In genomic region chr20:1754749-1755148, GRCh38 we compare ENCODE assay signal across 36 cellular contexts.
DNase-seq lines count a peak whose midpoint lies in the region; ATAC-seq, FAIRE-seq and TF ChIP-seq lines count a peak whose summit lies in the region.
"Had no signal": no experiment of that assay in that cellular context is flagged by ENCODE, and none has a peak within 500 bp of the region (broad histone marks: within the 10 kb centered on the region; RNA-seq: fewer than 3 reads in every experiment).

No MANE protein-coding gene starts in this region.

- no peak overlapping the region for H3K4me3 Mint-ChIP-seq in T-cell
- no peak overlapping the region for H3K4me3 Mint-ChIP-seq in CD4-positive, alpha-beta T cell
- H3K4me3 Mint-ChIP-seq: B cell; CD14-positive monocyte; CD4-positive, alpha-beta memory T cell; CD4-positive, CD25-positive, alpha-beta regulatory T cell; CD8-positive, alpha-beta memory T cell; CD8-positive, alpha-beta T cell had no signal

- H3K9me2 ChIP-seq in DOHH2 (replicated peaks; ENCODE audit: control insufficient read depth, low read length) = no peaks in the 10 kb centered on the region

- H2AFZ ChIP-seq in HepG2 (ENCODE audit: low read length) = no peak overlapping the region

- intact Hi-C loops in HepG2 (cut with micrococcal nuclease; ENCODE audit: unreplicated experiment) = no loop called here
- intact Hi-C loops in right lobe of liver (cut with DNase I) = no loop called here
- intact Hi-C loops in CD4-positive, alpha-beta T cell (cut with DNase I, micrococcal nuclease) = no loop called here

- H4K20me1 ChIP-seq in HepG2 (ENCODE audit: insufficient read depth, low read length) (no peaks in the 10 kb centered on the region), BLaER1 (no peaks in the 10 kb centered on the region), DOHH2 (ENCODE audit: control insufficient read depth, insufficient read depth, low read depth, low read length) (no peaks in the 10 kb centered on the region)
- no peaks in the 10 kb centered on the region for H4K20me1 ChIP-seq in BLaER1 treated with 17β-estradiol and CSF1 and Interleukin-3, amounts not matched to agents 10 nM and 100 nM

- H3K36me3 Mint-ChIP-seq in T-cell = peaks cover 8% of the 10 kb centered on the region
- H3K36me3 Mint-ChIP-seq in CD4-positive, alpha-beta T cell (ENCODE audit: low read depth) = no peaks in the 10 kb centered on the region
- H3K36me3 Mint-ChIP-seq: CD4-positive, alpha-beta memory T cell; CD4-positive, CD25-positive, alpha-beta regulatory T cell; CD8-positive, alpha-beta T cell had no signal

- H3K9me3 ChIP-seq in HepG2 (ENCODE audit: low read length) = no peaks in the 10 kb centered on the region
- no peaks in the 10 kb centered on the region for H3K9me3 ChIP-seq in right lobe of liver
- H3K9me3 ChIP-seq in BLaER1 = peaks cover 4% of the 10 kb centered on the region
- H3K9me3 ChIP-seq in BLaER1 treated with 17β-estradiol and CSF1 and Interleukin-3, amounts not matched to agents 10 nM and 100 nM (replicated peaks in 1 of 11) = peaks cover 13 to 21% (median 19%) of the 10 kb centered on the region in 11 experiments
- H3K9me3 ChIP-seq in DOHH2 (ENCODE audit: control insufficient read depth, insufficient read depth, low read length) = peaks cover 7% of the 10 kb centered on the region
- H3K9me3 ChIP-seq in CD4-positive, alpha-beta T cell (ENCODE audit: control insufficient read depth, low read length) = no peaks in the 10 kb centered on the region
- H3K9me3 ChIP-seq: A549, BE2C, Caco-2 had no signal

- H3K4me2 ChIP-seq in HepG2 (ENCODE audit: low read depth, low read length) (no peak overlapping the region), BLaER1 (peak overlapping the region; percentile 11), DOHH2 (ENCODE audit: low read length) (peak overlapping the region; percentile 34; the same call in 1 of the 2 replicates)
- peak overlapping the region in 6 of 11 experiments; percentile 5 to 43 (median 15); a peak in 7 of 22 replicates for H3K4me2 ChIP-seq in BLaER1 treated with 17β-estradiol and CSF1 and Interleukin-3, amounts not matched to agents 10 nM and 100 nM
- H3K4me2 ChIP-seq: A549 had no signal

- no peak for TF ChIP-seq EP300 in HepG2 (IDR thresholded peaks at IDR 0.05; ENCODE audit: low read depth in 2 of 2, low read length in 2 of 2)
- no peak for TF ChIP-seq EP300 in HepG2 (CRISPR knock-in tag; IDR thresholded peaks at IDR 0.05; ENCODE audit: borderline replicate concordance)

- no peaks in the 10 kb centered on the region for H3K79me2 ChIP-seq in HepG2 (ENCODE audit: insufficient read depth, low read length)
- no peaks in the 10 kb centered on the region for H3K79me2 ChIP-seq in DOHH2 (ENCODE audit: control insufficient read depth, low read length)

- H3K4me3 ChIP-seq in HepG2 (replicated peaks in 1 of 3; ENCODE audit: insufficient read depth in 1 of 3, low read depth in 2 of 3, low read length in 3 of 3) (no peak overlapping the region), right lobe of liver (no peak overlapping the region), BLaER1 (no peak overlapping the region), DOHH2 (ENCODE audit: low read length) (0 out of 2 replicates have a peak overlapping the region, but pooled peaks have one; percentile 9)
- no peak overlapping the region for H3K4me3 ChIP-seq in BLaER1 treated with 17β-estradiol and CSF1 and Interleukin-3, amounts not matched to agents 10 nM and 100 nM
- H3K4me3 ChIP-seq: A549 had no signal

- TF ChIP-seq CTCF in HepG2 (CRISPR knock-in tag; IDR thresholded peaks at IDR 0.05) = no peak
- no peak for TF ChIP-seq CTCF in right lobe of liver (IDR thresholded peaks at IDR 0.05)
- no peak for TF ChIP-seq CTCF in DOHH2 (IDR thresholded peaks at IDR 0.05; ENCODE audit: low read depth, low read length, poor library complexity, severe bottlenecking)
- TF ChIP-seq CTCF in CD4-positive, alpha-beta T cell (IDR thresholded peaks at IDR 0.05) = no peak

- H3K4me1 ChIP-seq in HepG2 (ENCODE audit: insufficient read depth, low read length) = peaks cover 25% of the 10 kb centered on the region
- peaks cover 0 to 19% (median 9%) of the 10 kb centered on the region in 4 donors for H3K4me1 ChIP-seq in right lobe of liver
- H3K4me1 ChIP-seq in BLaER1 = peaks cover 11% of the 10 kb centered on the region
- peaks cover 10 to 20% (median 13%) of the 10 kb centered on the region in 10 experiments; a peak in 19 of 20 replicates for H3K4me1 ChIP-seq in BLaER1 treated with 17β-estradiol and CSF1 and Interleukin-3, amounts not matched to agents 10 nM and 100 nM
- H3K4me1 ChIP-seq in DOHH2 (ENCODE audit: control insufficient read depth, low read length) = peaks cover 15% of the 10 kb centered on the region
- H3K4me1 ChIP-seq: A549, BE2C had no signal

- POLR2A ChIA-PET in HepG2 (lab: Yijun Ruan, JAX) = no interaction called here
- POLR2A ChIA-PET in T-cell (lab: Charles Lee) = no interaction called here
- POLR2A ChIA-PET in CD4-positive, alpha-beta T cell (lab: Charles Lee) = no interaction called here

- CTCF ChIA-PET in HepG2 (lab: Yijun Ruan, JAX; ENCODE audit: low intra/inter-chr PET ratio, low total read pairs) = no interaction called here
- CTCF ChIA-PET in T-cell (lab: Charles Lee) = no interaction called here
- CTCF ChIA-PET in CD4-positive, alpha-beta T cell (lab: Charles Lee) = no interaction called here

- no peak for TF ChIP-seq RAD21 in HepG2 (CRISPR knock-in tag; IDR thresholded peaks at IDR 0.05)

- no peak for FAIRE-seq in HepG2 (lab: Jason Lieb, UNC)
- FAIRE-seq: A204.1, D721Med, G401.6 had no signal

- 64% methylated on average over 4 of the region's 4 CpGs for WGBS in HepG2 (ENCODE audit: low lambda C conversion rate)
- 91% methylated on average over 4 of the region's 4 CpGs for WGBS in right lobe of liver (ENCODE audit: insufficient coverage, low coverage, low lambda C conversion rate, missing lambda C conversion rate)

- no peak for ATAC-seq in HepG2
- no peak for ATAC-seq in right lobe of liver
- no peak for ATAC-seq in T-cell (replicated peaks in 1 of 4)
- ATAC-seq in CD4-positive, alpha-beta T cell (ENCODE audit: poor library complexity) = no peak
- ATAC-seq: A549; CD8-positive, alpha-beta T cell had no signal

- H3K27ac ChIP-seq in HepG2 (ENCODE audit: extremely low read length, insufficient read depth, low read length) = no peak overlapping the region
- H3K27ac ChIP-seq in right lobe of liver = no peak overlapping the region
- no peak overlapping the region for H3K27ac ChIP-seq in BLaER1
- H3K27ac ChIP-seq in BLaER1 treated with 17β-estradiol and CSF1 and Interleukin-3, amounts not matched to agents 10 nM and 100 nM = no peak overlapping the region
- H3K27ac ChIP-seq in DOHH2 (ENCODE audit: low read depth, low read length) = no peak overlapping the region
- no peak overlapping the region for H3K27ac ChIP-seq in CD4-positive, alpha-beta T cell (ENCODE audit: low read depth, low read length)
- H3K27ac ChIP-seq: 22Rv1, A549, C4-2B had no signal

- no peak for TF ChIP-seq POLR2A in HepG2 (IDR thresholded peaks at IDR 0.05; ENCODE audit: insufficient read depth in 1 of 2, low read depth in 2 of 2, low read length in 2 of 2)
- no peak for TF ChIP-seq POLR2A in right lobe of liver (IDR thresholded peaks at IDR 0.05)

- H3K9me3 Mint-ChIP-seq in T-cell = peaks cover 9 to 19% (median 11%) of the 10 kb centered on the region in 3 donors
- peaks cover 5% of the 10 kb centered on the region for H3K9me3 Mint-ChIP-seq in CD4-positive, alpha-beta T cell

- no peak overlapping the region for H3K27ac Mint-ChIP-seq in T-cell
- no peak overlapping the region for H3K27ac Mint-ChIP-seq in CD4-positive, alpha-beta T cell
- H3K27ac Mint-ChIP-seq: B cell; CD4-positive, CD25-positive, alpha-beta regulatory T cell; CD8-positive, alpha-beta T cell had no signal

- no peaks in the 10 kb centered on the region for H3F3A ChIP-seq in DOHH2 (ENCODE audit: control insufficient read depth, insufficient read depth)

- no peaks in the 10 kb centered on the region for H3K36me3 ChIP-seq in HepG2 (replicated peaks in 1 of 2; ENCODE audit: control insufficient read depth in 1 of 2, insufficient read depth in 2 of 2, low read length in 2 of 2)
- H3K36me3 ChIP-seq in right lobe of liver = no peaks in the 10 kb centered on the region
- no peaks in the 10 kb centered on the region for H3K36me3 ChIP-seq in BLaER1
- H3K36me3 ChIP-seq in BLaER1 treated with 17β-estradiol and CSF1 and Interleukin-3, amounts not matched to agents 10 nM and 100 nM = no peaks in the 10 kb centered on the region
- no peaks in the 10 kb centered on the region for H3K36me3 ChIP-seq in DOHH2 (ENCODE audit: control insufficient read depth, low read length)
- H3K36me3 ChIP-seq: BE2C had no signal

- DNase-seq in HepG2 (ENCODE audit: low spot score) (no peak), right lobe of liver (no peak), T-cell (no peak), pons (ENCODE audit: low spot score) (no peak)
- no peak for DNase-seq in CD4-positive, alpha-beta T cell
- DNase-seq: 8988T; ACHN; AML-193; BE2C; C1 segment of cervical spinal cord; Caco-2; Calu3; CD4-positive, alpha-beta memory T cell; CD4-positive, CD25-positive, alpha-beta regulatory T cell; CD8-positive, alpha-beta memory T cell; CD8-positive, alpha-beta T cell; COR-L47; DMS 273 treated with DMSO at 0.1 percent for 48 hours; DMS153; DMS53; DMS79; DMS79 treated with DMSO at 0.1 percent for 48 hours; DND-41; EL; GDM1 had no signal

- H3K27me3 Mint-ChIP-seq in T-cell = peaks cover 0 to 3% of the 10 kb centered on the region in 2 donors
- H3K27me3 Mint-ChIP-seq in CD4-positive, alpha-beta T cell = no peaks in the 10 kb centered on the region
- H3K27me3 Mint-ChIP-seq: B cell; CD4-positive, alpha-beta memory T cell had no signal

- in situ Hi-C loops in HepG2 (cut with HindIII; ENCODE audit: extremely low pct_ligation_motif_present, low pct_unique_long_range_greater_than_20kb) = no loop called here

- H3K27me3 ChIP-seq in HepG2 (ENCODE audit: control insufficient read depth in 1 of 2, insufficient read depth in 2 of 2, low read length in 2 of 2) = no peaks in the 10 kb centered on the region; a peak in 1 of 5 replicates
- H3K27me3 ChIP-seq in right lobe of liver = no peaks in the 10 kb centered on the region
- H3K27me3 ChIP-seq in BLaER1 = no peaks in the 10 kb centered on the region
- no peaks in the 10 kb centered on the region for H3K27me3 ChIP-seq in BLaER1 treated with 17β-estradiol and CSF1 and Interleukin-3, amounts not matched to agents 10 nM and 100 nM
- H3K27me3 ChIP-seq in DOHH2 (ENCODE audit: control insufficient read depth, low read length) = no peaks in the 10 kb centered on the region; the same call in 1 of the 2 replicates
- no peaks in the 10 kb centered on the region for H3K27me3 ChIP-seq in CD4-positive, alpha-beta T cell (ENCODE audit: control insufficient read depth, insufficient read depth, low read length)
- H3K27me3 ChIP-seq: BE2C had no signal

- no TSS peak for BruUV-seq in HepG2 (replicated peaks; lab: Mats Ljungman, UMichigan)

- peaks cover 0 to 7% (median 0%) of the 10 kb centered on the region in 3 donors for H3K4me1 Mint-ChIP-seq in T-cell
- H3K4me1 Mint-ChIP-seq in CD4-positive, alpha-beta T cell (ENCODE audit: low read depth) = no peaks in the 10 kb centered on the region

- H3K9ac ChIP-seq in HepG2 (ENCODE audit: insufficient read depth, low read depth, low read length) = no peak overlapping the region
- no peak overlapping the region for H3K9ac ChIP-seq in BLaER1
- H3K9ac ChIP-seq in BLaER1 treated with 17β-estradiol and CSF1 and Interleukin-3, amounts not matched to agents 10 nM and 100 nM = no peak overlapping the region

TF ChIP-seq in HepG2, 621 proteins besides CTCF, POLR2A, EP300 and RAD21 (continues in another document):
- TF ChIP-seq KDM6A (CRISPR knock-in tag; IDR thresholded peaks at IDR 0.05; ENCODE audit: low read depth) (no peak), BORCS8-MEF2B (CRISPR knock-in tag; IDR thresholded peaks at IDR 0.05) (no peak)
